In genomic region chr19:50353487-50353880, GRCh38 we compare ENCODE assay signal across 2 cellular contexts. TPM values are rescaled to one million over a fixed set of nuclear protein-coding genes. Genes with fewer than 3 reads are reported as not detected.
"Had no signal": no experiment of that assay in that cellular context is flagged by ENCODE, and none has a peak within 500 bp of the region (broad histone marks: within the 10 kb centered on the region; RNA-seq: fewer than 3 reads in every experiment).

No MANE protein-coding gene starts in this region.

RNA-seq across cellular contexts. Expression of gene NAPSA, which starts 12.0 kb away (rescaled TPM):
- total RNA-seq: RPMI7951, SJSA1 had no signal

RNA-seq across cellular contexts. Expression of gene KCNC3, which starts 24.3 kb away (rescaled TPM):
- total RNA-seq: SJSA1 had no signal
